1 cellular context compared by ENCODE assay signal in genomic region chr3:13023251-13024055, GRCh38.
TF ChIP-seq lines count a peak whose summit lies in the region.

No MANE protein-coding gene starts in this region.

TF ChIP-seq in GM23338, 12 proteins besides CTCF, POLR2A, EP300 and RAD21 (continued from another document):
- TF ChIP-seq ETS1 (IDR thresholded peaks at IDR 0.05) (no peak), REST (IDR thresholded peaks at IDR 0.05; ENCODE audit: unreplicated experiment) (no peak), NANOG (IDR thresholded peaks at IDR 0.05; ENCODE audit: borderline replicate concordance) (no peak), ZNF331 (CRISPR knock-in tag; IDR thresholded peaks at IDR 0.05; ENCODE audit: low read depth) (no peak), POLR2AphosphoS5 (IDR thresholded peaks at IDR 0.05; ENCODE audit: low read depth) (no peak), EZH2phosphoT487 (IDR thresholded peaks at IDR 0.05; ENCODE audit: unreplicated experiment) (no peak), ZNF462 (CRISPR knock-in tag; IDR thresholded peaks at IDR 0.05) (no peak), ZNF114 (CRISPR knock-in tag; IDR thresholded peaks at IDR 0.05) (no peak), JUNB (IDR thresholded peaks at IDR 0.05; ENCODE audit: unreplicated experiment) (no peak), EZH2 (IDR thresholded peaks at IDR 0.05; ENCODE audit: low read depth, unreplicated experiment) (no peak), CREB1 (CRISPR knock-in tag; IDR thresholded peaks at IDR 0.05; ENCODE audit: low read depth) (no peak)
